27 cellular contexts compared by ENCODE assay signal in genomic region chr5:74966151-74967050, GRCh38.
A peak's percentile ranks its signal among the peaks of the same experiment; 100 is the strongest.
DNase-seq lines count a peak whose midpoint lies in the region; ATAC-seq and TF ChIP-seq lines count a peak whose summit lies in the region.
"Had no signal": no experiment of that assay in that cellular context is flagged by ENCODE, and none has a peak within 500 bp of the region (broad histone marks: within the 10 kb centered on the region; RNA-seq: fewer than 3 reads in every experiment).

No MANE protein-coding gene starts in this region.

- H2AK5ac ChIP-seq in trophoblast cell (ENCODE audit: low read length) (no peak overlapping the region), mesenchymal stem cell (ENCODE audit: low read length, severe bottlenecking) (no peak overlapping the region)

- TF ChIP-seq CTCF in hepatocyte (IDR thresholded peaks at IDR 0.05; ENCODE audit: poor library complexity) (no peak), chondrocyte (IDR thresholded peaks at IDR 0.05) (no peak)

- H3K4me1 ChIP-seq in hepatocyte (ENCODE audit: insufficient read depth) = peaks cover 29% of the 10 kb centered on the region
- peaks cover 14 to 16% of the 10 kb centered on the region in 2 experiments for H3K4me1 ChIP-seq in trophoblast cell (ENCODE audit: control insufficient read depth in 1 of 2, insufficient read depth in 2 of 2, low read length in 2 of 2)
- no peaks in the 10 kb centered on the region for H3K4me1 ChIP-seq in mesenchymal stem cell (ENCODE audit: control insufficient read depth, insufficient read depth, low read depth, low read length)
- H3K4me1 ChIP-seq: BLaER1 treated with 17β-estradiol and CSF1 and Interleukin-3, amounts not matched to agents 10 nM and 100 nM; esophagus muscularis mucosa; gastrocnemius medialis; right lobe of liver; tibial nerve had no signal

- peak overlapping the region; percentile 77 for H2BK12ac ChIP-seq in trophoblast cell (ENCODE audit: low read length)
- H2BK12ac ChIP-seq in mesenchymal stem cell (ENCODE audit: low read length in 2 of 2) = no peak overlapping the region

- no peaks in the 10 kb centered on the region for H3K79me2 ChIP-seq in hepatocyte
- H3K79me2 ChIP-seq in trophoblast cell (ENCODE audit: control insufficient read depth, insufficient read depth, low read length, poor library complexity) = peaks cover 1% of the 10 kb centered on the region

- H3K27ac ChIP-seq in hepatocyte = peak overlapping the region; percentile 82
- peak overlapping the region; percentile 86 for H3K27ac ChIP-seq in trophoblast cell (ENCODE audit: low read depth, low read length)
- H3K27ac ChIP-seq in mesenchymal stem cell (ENCODE audit: low read length, poor library complexity, severe bottlenecking) = no peak overlapping the region
- H3K27ac ChIP-seq: BLaER1 treated with 17β-estradiol and CSF1 and Interleukin-3, amounts not matched to agents 10 nM and 100 nM; esophagus muscularis mucosa; gastrocnemius medialis; right lobe of liver; SK-N-MC; tibial nerve had no signal

- peaks cover 19% of the 10 kb centered on the region for H3K79me1 ChIP-seq in trophoblast cell (ENCODE audit: low read length)
- peaks cover 8% of the 10 kb centered on the region for H3K79me1 ChIP-seq in mesenchymal stem cell (replicated peaks; ENCODE audit: low read length, poor library complexity, severe bottlenecking)

- H3K9me2 ChIP-seq in hepatocyte (replicated peaks; ENCODE audit: insufficient read depth) = no peaks in the 10 kb centered on the region

- no peak overlapping the region for H3K18ac ChIP-seq in trophoblast cell (ENCODE audit: low read length)
- H3K18ac ChIP-seq in mesenchymal stem cell (ENCODE audit: low read depth in 1 of 2, low read length in 2 of 2) = no peak overlapping the region

- peak overlapping the region; percentile 85 for H2BK5ac ChIP-seq in trophoblast cell (ENCODE audit: low read depth, low read length, poor library complexity)
- no peak overlapping the region for H2BK5ac ChIP-seq in mesenchymal stem cell (ENCODE audit: low read depth, low read length, poor library complexity, severe bottlenecking)

- H3K4me2 ChIP-seq in hepatocyte (no peak overlapping the region), trophoblast cell (ENCODE audit: low read length) (peak overlapping the region; percentile 12), mesenchymal stem cell (ENCODE audit: low read length, poor library complexity, severe bottlenecking) (no peak overlapping the region)
- H3K4me2 ChIP-seq: BLaER1 treated with 17β-estradiol and CSF1 and Interleukin-3, amounts not matched to agents 10 nM and 100 nM had no signal

- no peak overlapping the region for H3K4me3 ChIP-seq in hepatocyte
- H3K4me3 ChIP-seq in trophoblast cell (ENCODE audit: low read depth, low read length) = no peak overlapping the region
- H3K4me3 ChIP-seq in mesenchymal stem cell (ENCODE audit: insufficient read depth in 1 of 2, low read depth in 1 of 2, low read length in 2 of 2) = no peak overlapping the region
- H3K4me3 ChIP-seq: BLaER1 treated with 17β-estradiol and CSF1 and Interleukin-3, amounts not matched to agents 10 nM and 100 nM; esophagus muscularis mucosa; gastrocnemius medialis; lung; right lobe of liver; SK-N-MC; tibial nerve had no signal

- DNase-seq in EL (peak; percentile 41), NCI-H226 (peak; percentile 91), hepatocyte (ENCODE audit: low spot score) (no peak), trophoblast cell (no peak), chondrocyte (ENCODE audit: low spot score) (no peak), mesenchymal stem cell (no peak)
- DNase-seq: activated T-cell treated with anti-CD3 and anti-CD28 coated beads, Interleukin-2, amount 50 U/mL, for 4 hours; DMS53; gastrocnemius medialis; GDM1; KG1; kidney glomerular epithelial cell; MM.1S; NCI-H1105 treated with DMSO at 0.1 percent for 48 hours; NCI-H187 treated with DMSO at 0.1 percent for 48 hours; NCI-H2171; NCI-H510A treated with DMSO at 0.1 percent for 48 hours; PC-3; right lobe of liver had no signal

- ATAC-seq in GM21381 (IDR thresholded peaks at IDR 0.05; ENCODE audit: unreplicated experiment) = no peak
- ATAC-seq in activated T-helper 17 cell treated with anti-CD3 and anti-CD28 coated beads, Interleukin-2, amount 50 U/mL, for 72 hours (replicated peaks) = no peak
- ATAC-seq: activated T-cell treated with anti-CD3 and anti-CD28 coated beads, Interleukin-2, amount 50 U/mL, for 4 hours; gastrocnemius medialis; PC-3; right lobe of liver had no signal

- peaks cover 3% of the 10 kb centered on the region for H3K4me1 Mint-ChIP-seq in chondrocyte (ENCODE audit: low read depth)
- H3K4me1 Mint-ChIP-seq in activated T-helper 17 cell treated with anti-CD3 and anti-CD28 coated beads, Interleukin-2, amount 50 U/mL, for 72 hours = no peaks in the 10 kb centered on the region

- H3K23ac ChIP-seq in trophoblast cell (ENCODE audit: low read length) (no peak overlapping the region), mesenchymal stem cell (ENCODE audit: low read length in 2 of 2) (no peak overlapping the region)

- 62% methylated on average over 6 of the region's 6 CpGs for WGBS in hepatocyte (ENCODE audit: low lambda C conversion rate, missing lambda C conversion rate)
- no CpG with 5 or more reads among the region's 6 CpGs for WGBS in trophoblast cell (ENCODE audit: extremely low coverage, insufficient coverage, insufficient read length)
- WGBS in mesenchymal stem cell = 73% methylated on average over 5 of the region's 6 CpGs

- no peak overlapping the region for H4K12ac ChIP-seq in trophoblast cell (ENCODE audit: low read depth, low read length)

- no peak overlapping the region for H4K8ac ChIP-seq in trophoblast cell (ENCODE audit: low read depth, low read length)
- H4K8ac ChIP-seq in mesenchymal stem cell (ENCODE audit: low read length) = no peak overlapping the region

- H3K9me3 ChIP-seq in hepatocyte (ENCODE audit: low read depth) (no peaks in the 10 kb centered on the region), trophoblast cell (ENCODE audit: insufficient read depth, low read depth, low read length) (no peaks in the 10 kb centered on the region), mesenchymal stem cell (ENCODE audit: control insufficient read depth, low read length) (no peaks in the 10 kb centered on the region)
- H3K9me3 ChIP-seq: BLaER1 treated with 17β-estradiol and CSF1 and Interleukin-3, amounts not matched to agents 10 nM and 100 nM; esophagus muscularis mucosa; gastrocnemius medialis; right lobe of liver; tibial nerve had no signal

- H4K91ac ChIP-seq in trophoblast cell (ENCODE audit: low read depth, low read length) (peak overlapping the region; percentile 89), mesenchymal stem cell (ENCODE audit: low read length) (no peak overlapping the region)

- peaks cover under 1% of the 10 kb centered on the region for H3K9me3 Mint-ChIP-seq in chondrocyte (ENCODE audit: low read depth)
- H3K9me3 Mint-ChIP-seq in activated T-helper 17 cell treated with anti-CD3 and anti-CD28 coated beads, Interleukin-2, amount 50 U/mL, for 72 hours = no peaks in the 10 kb centered on the region
- H3K9me3 Mint-ChIP-seq: activated T-cell treated with anti-CD3 and anti-CD28 coated beads, Interleukin-2, amount 50 U/mL, for 4 hours; central memory CD8-positive, alpha-beta T cell had no signal

- H2AFZ ChIP-seq in hepatocyte (peak overlapping the region; percentile 34), trophoblast cell (ENCODE audit: insufficient read depth, low read length, poor library complexity) (no peak overlapping the region), mesenchymal stem cell (ENCODE audit: low read depth, low read length) (no peak overlapping the region)

- peaks cover 1% of the 10 kb centered on the region for H3K36me3 Mint-ChIP-seq in chondrocyte (ENCODE audit: low read depth)
- no peaks in the 10 kb centered on the region for H3K36me3 Mint-ChIP-seq in activated T-helper 17 cell treated with anti-CD3 and anti-CD28 coated beads, Interleukin-2, amount 50 U/mL, for 72 hours (ENCODE audit: low read depth)

- H3K27ac Mint-ChIP-seq in chondrocyte (ENCODE audit: unreplicated experiment) = no peak overlapping the region
- H3K27ac Mint-ChIP-seq in activated T-helper 17 cell treated with anti-CD3 and anti-CD28 coated beads, Interleukin-2, amount 50 U/mL, for 72 hours = no peak overlapping the region

- H3K4ac ChIP-seq in trophoblast cell (ENCODE audit: low read depth, low read length) (no peak overlapping the region), mesenchymal stem cell (ENCODE audit: low read depth in 1 of 2, low read length in 2 of 2) (no peak overlapping the region)

- H3K4me3 Mint-ChIP-seq in chondrocyte (ENCODE audit: unreplicated experiment) = no peak overlapping the region
- no peak overlapping the region for H3K4me3 Mint-ChIP-seq in activated T-helper 17 cell treated with anti-CD3 and anti-CD28 coated beads, Interleukin-2, amount 50 U/mL, for 72 hours
- H3K4me3 Mint-ChIP-seq: activated T-cell treated with anti-CD3 and anti-CD28 coated beads, Interleukin-2, amount 50 U/mL, for 4 hours; central memory CD8-positive, alpha-beta T cell had no signal

- H2BK15ac ChIP-seq in mesenchymal stem cell (ENCODE audit: low read depth, poor library complexity, severe bottlenecking) = no peak overlapping the region

- H3K14ac ChIP-seq in trophoblast cell (ENCODE audit: low read length) = no peak overlapping the region
- no peak overlapping the region for H3K14ac ChIP-seq in mesenchymal stem cell (ENCODE audit: low read length in 2 of 2)

- peak overlapping the region; percentile 89 for H2BK120ac ChIP-seq in trophoblast cell (ENCODE audit: insufficient read depth, low read length, poor library complexity)
- H2BK120ac ChIP-seq in mesenchymal stem cell (ENCODE audit: low read depth, low read length) = no peak overlapping the region

- H3K27me3 ChIP-seq in hepatocyte (no peaks in the 10 kb centered on the region), trophoblast cell (ENCODE audit: insufficient read depth, low read length) (no peaks in the 10 kb centered on the region), mesenchymal stem cell (ENCODE audit: control insufficient read depth in 1 of 2, insufficient read depth in 1 of 2, low read length in 2 of 2) (no peaks in the 10 kb centered on the region)
- H3K27me3 ChIP-seq: BLaER1 treated with 17β-estradiol and CSF1 and Interleukin-3, amounts not matched to agents 10 nM and 100 nM; esophagus muscularis mucosa; gastrocnemius medialis; right lobe of liver; tibial nerve had no signal

- no peaks in the 10 kb centered on the region for H3K36me3 ChIP-seq in hepatocyte (replicated peaks; ENCODE audit: insufficient read depth, low read depth)
- no peaks in the 10 kb centered on the region for H3K36me3 ChIP-seq in trophoblast cell (ENCODE audit: control insufficient read depth in 1 of 2, insufficient read depth in 2 of 2, low read length in 2 of 2)
- no peaks in the 10 kb centered on the region for H3K36me3 ChIP-seq in mesenchymal stem cell (ENCODE audit: control insufficient read depth in 1 of 2, insufficient read depth in 2 of 2, low read depth in 1 of 2, low read length in 2 of 2)
- H3K36me3 ChIP-seq: BLaER1 treated with 17β-estradiol and CSF1 and Interleukin-3, amounts not matched to agents 10 nM and 100 nM; esophagus muscularis mucosa; gastrocnemius medialis; right lobe of liver; tibial nerve had no signal

- no peaks in the 10 kb centered on the region for H3K27me3 Mint-ChIP-seq in chondrocyte (ENCODE audit: low read depth)
- peaks cover 19% of the 10 kb centered on the region for H3K27me3 Mint-ChIP-seq in activated T-helper 17 cell treated with anti-CD3 and anti-CD28 coated beads, Interleukin-2, amount 50 U/mL, for 72 hours
- H3K27me3 Mint-ChIP-seq: central memory CD8-positive, alpha-beta T cell had no signal

- no peaks in the 10 kb centered on the region for H4K20me1 ChIP-seq in hepatocyte (ENCODE audit: insufficient read depth, poor library complexity, severe bottlenecking)
- H4K20me1 ChIP-seq: BLaER1 treated with 17β-estradiol and CSF1 and Interleukin-3, amounts not matched to agents 10 nM and 100 nM had no signal

- H3K9ac ChIP-seq in trophoblast cell (ENCODE audit: low read length) (no peak overlapping the region), mesenchymal stem cell (ENCODE audit: low read length) (no peak overlapping the region)
- H3K9ac ChIP-seq: BLaER1 treated with 17β-estradiol and CSF1 and Interleukin-3, amounts not matched to agents 10 nM and 100 nM had no signal

Comparison
In these comparisons a context has a peak if more than half of its experiments do, and no peak if none do; other contexts are left out.
1. DNase-seq: peak in EL (single experiment) and NCI-H226 (single experiment); none in hepatocyte (single experiment), trophoblast cell (0 of 2), chondrocyte (single experiment) and mesenchymal stem cell (single experiment).